ENCODE assay signal across 8 cellular contexts in the genomic region with DNA sequence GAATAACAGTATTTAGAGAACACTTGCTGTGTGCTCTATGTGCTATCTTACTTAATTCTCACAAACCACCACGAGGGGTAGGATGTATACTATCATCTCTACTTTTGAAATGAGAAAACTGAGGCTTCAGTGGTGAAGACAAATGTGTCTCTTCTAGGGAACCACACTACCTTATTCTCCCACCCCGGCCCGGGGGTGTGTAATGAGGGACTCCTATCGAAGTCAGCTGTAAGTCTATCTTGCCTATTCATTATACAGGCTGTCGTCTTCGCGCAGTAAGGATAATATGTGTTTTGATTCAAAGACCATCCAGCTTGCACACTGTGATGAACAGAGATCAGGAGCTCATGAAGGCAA. TPM values are rescaled to one million over a fixed set of nuclear protein-coding genes. Genes with fewer than 3 reads are reported as not detected.
A peak's percentile ranks its signal among the peaks of the same experiment; 100 is the strongest.
DNase-seq lines count a peak whose midpoint lies in the region; ATAC-seq and TF ChIP-seq lines count a peak whose summit lies in the region.

No MANE protein-coding gene starts in this region.

- ATAC-seq in Panc1 = peak; percentile 19
- no peak for ATAC-seq in left lobe of liver

- H3K4me1 ChIP-seq in Panc1 (ENCODE audit: control insufficient read depth, insufficient read depth, low read length) (peaks cover 6% of the 10 kb centered on the region), colonic mucosa (peaks cover 7% of the 10 kb centered on the region), neural progenitor cell (peaks cover 6% of the 10 kb centered on the region)

- CTCF ChIA-PET in Panc1 (lab: Charles Lee) = no interaction called here

- TF ChIP-seq CTCF in Panc1 (IDR thresholded peaks at IDR 0.05) (no peak), colonic mucosa (IDR thresholded peaks at IDR 0.05) (no peak), neural progenitor cell (IDR thresholded peaks at IDR 0.05) (no peak)

- H3K4me1 Mint-ChIP-seq in neural progenitor cell = peaks cover 25% of the 10 kb centered on the region

- no peak overlapping the region for H2AFZ ChIP-seq in neural progenitor cell (replicated peaks)

- POLR2A ChIA-PET in Panc1 (lab: Charles Lee) = no interaction called here

- peaks cover 9% of the 10 kb centered on the region for H3K36me3 ChIP-seq in Panc1 (ENCODE audit: control insufficient read depth, insufficient read depth, low read length)
- no peaks in the 10 kb centered on the region for H3K36me3 ChIP-seq in colonic mucosa
- H3K36me3 ChIP-seq in neural progenitor cell = no peaks in the 10 kb centered on the region

- peaks cover 33% of the 10 kb centered on the region for H3F3A ChIP-seq in neural progenitor cell (ENCODE audit: low read depth)

- H3K27me3 ChIP-seq in Panc1 (ENCODE audit: control insufficient read depth, insufficient read depth, low read length) (no peaks in the 10 kb centered on the region), colonic mucosa (no peaks in the 10 kb centered on the region), neural progenitor cell (peaks cover 11% of the 10 kb centered on the region)

- TSS peak; percentile 89 for BruUV-seq in Panc1 (replicated peaks; lab: Mats Ljungman, UMichigan)

- H4K20me1 ChIP-seq in neural progenitor cell (ENCODE audit: low read depth) = peaks cover 24% of the 10 kb centered on the region

- H3K9ac ChIP-seq in colonic mucosa (ENCODE audit: low read depth in 2 of 2, low read length in 2 of 2) = peak overlapping the region in 1 of 2 donors; percentile 81
- H3K9ac ChIP-seq in neural progenitor cell = no peak overlapping the region

- peak overlapping the region; percentile 87 for H3K4me2 ChIP-seq in neural progenitor cell

- H3K9me3 ChIP-seq in Panc1 (ENCODE audit: control insufficient read depth, insufficient read depth, low read depth, low read length) = no peaks in the 10 kb centered on the region
- no peaks in the 10 kb centered on the region for H3K9me3 ChIP-seq in colonic mucosa
- no peaks in the 10 kb centered on the region for H3K9me3 ChIP-seq in neural progenitor cell (ENCODE audit: low read depth)

- H3K27me3 Mint-ChIP-seq in neural progenitor cell (ENCODE audit: insufficient read depth, low read depth) = peaks cover 4% of the 10 kb centered on the region

- DNase-seq in NCI-H748 (lab: John Stamatoyannopoulos, UW; ENCODE audit: unreplicated experiment) = peak; percentile 9
- no peak for DNase-seq in NCI-H748 treated with DMSO at 0.1 percent for 48 hours (lab: John Stamatoyannopoulos, UW)
- DNase-seq in Panc1 (ENCODE audit: low read depth, low spot score) = no peak
- DNase-seq in colonic mucosa = peak; percentile 24
- DNase-seq in neural progenitor cell (ENCODE audit: low spot score) = peak; percentile 36
- DNase-seq in pons (ENCODE audit: low spot score) = no peak
- DNase-seq in central memory CD4-positive, alpha-beta T cell = no peak
- no peak for DNase-seq in left lobe of liver (ENCODE audit: low spot score)

- no peak overlapping the region for H3K27ac Mint-ChIP-seq in neural progenitor cell

- H3K79me2 ChIP-seq in neural progenitor cell (ENCODE audit: low read depth) = peaks cover 45% of the 10 kb centered on the region

- no peaks in the 10 kb centered on the region for H3K9me3 Mint-ChIP-seq in neural progenitor cell

- peak overlapping the region; percentile 74 for H3K27ac ChIP-seq in Panc1 (ENCODE audit: low read length)
- no peak overlapping the region for H3K27ac ChIP-seq in colonic mucosa
- H3K27ac ChIP-seq in neural progenitor cell = no peak overlapping the region

- in situ Hi-C loops in Panc1 (cut with HindIII; ENCODE audit: low pct_unique_long_range_greater_than_20kb, low sequenced_read_pairs) = no loop called here

- H3K4me3 Mint-ChIP-seq in neural progenitor cell = peak overlapping the region; percentile 94

- intact Hi-C loops in Panc1 (cut with micrococcal nuclease; ENCODE audit: unreplicated experiment) = no loop called here
- intact Hi-C loops in colonic mucosa (cut with DNase I) = no loop called here

- H3K4me3 ChIP-seq in Panc1 (ENCODE audit: low read depth in 2 of 2, low read length in 2 of 2) (peak overlapping the region; percentile 80 to 84), colonic mucosa (peak overlapping the region; percentile 91), neural progenitor cell (peak overlapping the region; percentile 89)

- peaks cover 17% of the 10 kb centered on the region for H3K36me3 Mint-ChIP-seq in neural progenitor cell

RNA-seq across cellular contexts. Expression of gene NOP14, which starts 1.1 kb away (rescaled TPM):
- 32.9 TPM for total RNA-seq in Panc1 (2021; ENCODE audit: unreplicated experiment)
- 26.3 TPM for polyA plus RNA-seq in Panc1 (2012; ENCODE audit: insufficient read length)
- total RNA-seq in colonic mucosa = 10 to 100 TPM; 16.5 to 40.4 TPM
- total RNA-seq in neural progenitor cell (ENCODE audit: low replicate concordance) = 16.8 and 22.0 TPM in 2 replicates
- 18.7 TPM for total RNA-seq in left lobe of liver

RNA-seq across cellular contexts. Expression of gene GRK4, which starts 1.3 kb away (rescaled TPM):
- total RNA-seq in Panc1 (2021; ENCODE audit: unreplicated experiment) = 2.5 TPM
- polyA plus RNA-seq in Panc1 (2012; ENCODE audit: insufficient read length) = 2.1 TPM
- 1 to 10 TPM in 1 of 2 donors, under 1 TPM in 1; 0.77 to 1.7 TPM for total RNA-seq in colonic mucosa
- 1.3 and 3.2 TPM in 2 replicates for total RNA-seq in neural progenitor cell (ENCODE audit: low replicate concordance)
- total RNA-seq in left lobe of liver = 3.2 TPM

Comparison
In these comparisons a context has a peak if more than half of its experiments do, and no peak if none do; other contexts are left out.
1. DNase-seq: peak in NCI-H748 (single experiment), colonic mucosa (single experiment) and neural progenitor cell (single experiment); none in NCI-H748 treated with DMSO at 0.1 percent for 48 hours (single experiment), Panc1 (single experiment), pons (single experiment), central memory CD4-positive, alpha-beta T cell (single experiment) and left lobe of liver (single experiment).
2. Peak in every context shown above with its lines, with median percentiles within 50 percentile points of each other: H3K4me3 ChIP-seq.